In the genomic region with DNA sequence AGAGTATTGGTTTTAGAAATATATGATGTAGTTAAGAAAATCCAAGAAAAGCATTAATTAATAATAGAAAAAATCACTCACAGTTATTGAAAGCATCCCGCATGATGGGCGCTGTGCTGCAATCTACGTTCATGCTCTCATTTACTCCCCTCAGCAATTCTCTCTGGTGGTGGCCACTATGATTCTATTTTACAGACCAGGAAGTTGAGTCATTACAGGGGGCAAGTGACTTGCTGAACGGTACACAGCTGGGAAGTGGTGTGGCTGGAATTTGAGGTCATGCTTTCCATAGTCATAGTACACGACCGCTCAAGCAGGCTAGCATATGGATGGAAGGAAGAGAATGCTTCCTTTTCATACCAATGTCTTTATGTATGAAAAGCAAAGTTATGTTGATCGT, we compare ENCODE assay signal across 1 cellular context.
A peak's percentile ranks its signal among the peaks of the same experiment; 100 is the strongest.
TF ChIP-seq lines count a peak whose summit lies in the region.

No MANE protein-coding gene starts in this region.

TF ChIP-seq in SK-N-SH, 30 proteins besides CTCF, POLR2A, EP300 and RAD21 (continued from another document):
- TF ChIP-seq, protein P1, sequence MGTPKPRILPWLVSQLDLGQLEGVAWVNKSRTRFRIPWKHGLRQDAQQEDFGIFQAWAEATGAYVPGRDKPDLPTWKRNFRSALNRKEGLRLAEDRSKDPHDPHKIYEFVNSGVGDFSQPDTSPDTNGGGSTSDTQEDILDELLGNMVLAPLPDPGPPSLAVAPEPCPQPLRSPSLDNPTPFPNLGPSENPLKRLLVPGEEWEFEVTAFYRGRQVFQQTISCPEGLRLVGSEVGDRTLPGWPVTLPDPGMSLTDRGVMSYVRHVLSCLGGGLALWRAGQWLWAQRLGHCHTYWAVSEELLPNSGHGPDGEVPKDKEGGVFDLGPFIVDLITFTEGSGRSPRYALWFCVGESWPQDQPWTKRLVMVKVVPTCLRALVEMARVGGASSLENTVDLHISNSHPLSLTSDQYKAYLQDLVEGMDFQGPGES (IDR thresholded peaks at IDR 0.05; ENCODE audit: low read depth, low read length): no peak
- TF ChIP-seq, protein P2, sequence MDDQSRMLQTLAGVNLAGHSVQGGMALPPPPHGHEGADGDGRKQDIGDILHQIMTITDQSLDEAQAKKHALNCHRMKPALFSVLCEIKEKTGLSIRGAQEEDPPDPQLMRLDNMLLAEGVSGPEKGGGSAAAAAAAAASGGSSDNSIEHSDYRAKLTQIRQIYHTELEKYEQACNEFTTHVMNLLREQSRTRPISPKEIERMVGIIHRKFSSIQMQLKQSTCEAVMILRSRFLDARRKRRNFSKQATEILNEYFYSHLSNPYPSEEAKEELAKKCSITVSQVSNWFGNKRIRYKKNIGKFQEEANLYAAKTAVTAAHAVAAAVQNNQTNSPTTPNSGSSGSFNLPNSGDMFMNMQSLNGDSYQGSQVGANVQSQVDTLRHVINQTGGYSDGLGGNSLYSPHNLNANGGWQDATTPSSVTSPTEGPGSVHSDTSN (IDR thresholded peaks at IDR 0.05): peak; percentile 61
- TF ChIP-seq JUND (IDR thresholded peaks at IDR 0.05) (peak; percentile 85), TAF1 (IDR thresholded peaks at IDR 0.05; ENCODE audit: borderline replicate concordance, low read depth, low read length) (no peak), USF2 (IDR thresholded peaks at IDR 0.05; ENCODE audit: borderline replicate concordance, low read depth, low read length) (no peak), SIN3A (IDR thresholded peaks at IDR 0.05; ENCODE audit: borderline replicate concordance, low read depth, low read length) (no peak), MEF2A (IDR thresholded peaks at IDR 0.05; ENCODE audit: borderline replicate concordance, low read depth) (no peak)
TF ChIP-seq in SK-N-SH: peak in this region for 11.
